In genomic region chr9:137069508-137070071, GRCh38 we compare ENCODE assay signal across 8 cellular contexts. TPM values are rescaled to one million over a fixed set of nuclear protein-coding genes. Genes with fewer than 3 reads are reported as not detected.
A peak's percentile ranks its signal among the peaks of the same experiment; 100 is the strongest.
DNase-seq lines count a peak whose midpoint lies in the region; ATAC-seq and TF ChIP-seq lines count a peak whose summit lies in the region.

No MANE protein-coding gene starts in this region.

- WGBS in aorta, 2 donors = 9% methylated on average over 37 to 48 of the region's 48 CpGs

- H3K36me3 Mint-ChIP-seq in MCF 10A (ENCODE audit: insufficient read depth, unreplicated experiment) (no peaks in the 10 kb centered on the region), osteocyte (ENCODE audit: unreplicated experiment) (no peaks in the 10 kb centered on the region)

- no peaks in the 10 kb centered on the region for H3K9me3 Mint-ChIP-seq in MCF 10A (ENCODE audit: unreplicated experiment)
- H3K9me3 Mint-ChIP-seq in osteocyte (ENCODE audit: unreplicated experiment) = no peaks in the 10 kb centered on the region

- no peaks in the 10 kb centered on the region for H3K9me3 ChIP-seq in aorta (ENCODE audit: control insufficient read depth, low read length)

- CTCF ChIA-PET in MCF 10A (lab: Yijun Ruan, JAX) = interaction anchor here (0.7 to 10.9 kb wide), 7 partner anchors 14 to 282 kb away, joined by 3 to 170 read pairs (median 6); partner anchors contain the start of genes ABCA2, FUT7 and NPDC1

- TF ChIP-seq CTCF in MCF 10A (IDR thresholded peaks at IDR 0.05; ENCODE audit: unreplicated experiment) (no peak), osteocyte (IDR thresholded peaks at IDR 0.05) (no peak)

- H3K27me3 ChIP-seq in aorta (ENCODE audit: control insufficient read depth in 1 of 2, insufficient read depth in 2 of 2, low read length in 1 of 2) = no peaks in the 10 kb centered on the region

- intact Hi-C loops in MCF 10A (cut with micrococcal nuclease) (no loop called here), aorta (cut with DNase I) (loop anchor here (10.0 kb wide), 1 partner anchor 285 kb away; no protein-coding TSS in a partner anchor)

- H3K27ac Mint-ChIP-seq in MCF 10A (ENCODE audit: low read depth, unreplicated experiment) (no peak overlapping the region), osteocyte (ENCODE audit: unreplicated experiment) (no peak overlapping the region)

- no peak overlapping the region for H3K4me3 ChIP-seq in aorta (ENCODE audit: low read length in 2 of 2)

- POLR2A ChIA-PET in MCF 10A (lab: Yijun Ruan, JAX) = interaction anchor here (0.7 to 3.3 kb wide), 6 partner anchors 9 to 22 kb away, joined by 4 to 22 read pairs (median 6); partner anchors contain the start of gene MAN1B1

- H3K4me3 Mint-ChIP-seq in MCF 10A (ENCODE audit: unreplicated experiment) (peak overlapping the region; percentile 72), osteocyte (ENCODE audit: unreplicated experiment) (peak overlapping the region; percentile 29)

- peak; percentile 35 for DNase-seq in NCI-H146 (lab: John Stamatoyannopoulos, UW)
- DNase-seq in NCI-H146 treated with DMSO at 0.1 percent for 48 hours (lab: John Stamatoyannopoulos, UW; ENCODE audit: unreplicated experiment) = no peak
- DNase-seq in MCF 10A (ENCODE audit: unreplicated experiment) = no peak
- no peak for DNase-seq in osteocyte (ENCODE audit: extremely low spot score, unreplicated experiment)
- DNase-seq in HK-2 (ENCODE audit: unreplicated experiment) = no peak
- no peak for DNase-seq in glomerular visceral epithelial cell (ENCODE audit: extremely low spot score)
- DNase-seq in aorta = no peak

- ATAC-seq in HG03442 (IDR thresholded peaks at IDR 0.05; ENCODE audit: unreplicated experiment) (peak; percentile 9), aorta (ENCODE audit: low FRiP score) (no peak)

- peaks cover 11% of the 10 kb centered on the region for H3K4me1 Mint-ChIP-seq in MCF 10A (ENCODE audit: insufficient read depth, unreplicated experiment)
- H3K4me1 Mint-ChIP-seq in osteocyte (ENCODE audit: unreplicated experiment) = peaks cover 12% of the 10 kb centered on the region

- no peaks in the 10 kb centered on the region for H3K4me1 ChIP-seq in aorta (ENCODE audit: control insufficient read depth in 1 of 2, insufficient read depth in 2 of 2, low read length in 2 of 2)

- H3K27me3 Mint-ChIP-seq in MCF 10A (ENCODE audit: insufficient read depth, unreplicated experiment) = no peaks in the 10 kb centered on the region
- no peaks in the 10 kb centered on the region for H3K27me3 Mint-ChIP-seq in osteocyte (ENCODE audit: unreplicated experiment)

- no TSS peak for BruUV-seq in MCF 10A (replicated peaks; lab: Mats Ljungman, UMichigan)

- no peak overlapping the region for H3K27ac ChIP-seq in aorta (ENCODE audit: low read depth in 1 of 2, low read length in 2 of 2)

- H3K36me3 ChIP-seq in aorta (ENCODE audit: control insufficient read depth in 1 of 2, insufficient read depth in 2 of 2, low read length in 1 of 2) = no peaks in the 10 kb centered on the region

RNA-seq across cellular contexts. Expression of gene SAPCD2, which starts 0.8 kb away (rescaled TPM):
- total RNA-seq in MCF 10A (2022) (5.7 and 15.7 TPM in 2 replicates), osteocyte (3.1 and 3.4 TPM in 2 replicates), aorta (under 1 TPM; 0.26 to 0.60 TPM)
- polyA plus RNA-seq in aorta = under 1 TPM in 1 of 2 donors, not detected in 1; 0.50 TPM

RNA-seq across cellular contexts. Expression of gene UAP1L1, which starts 7.7 kb away (rescaled TPM):
- total RNA-seq in MCF 10A (2022) = 1.0 and 3.7 TPM in 2 replicates
- total RNA-seq in osteocyte = 34.2 and 38.3 TPM in 2 replicates
- 10 to 100 TPM in 1 of 2 donors, 1 to 10 TPM in 1; 7.9 to 20.6 TPM for total RNA-seq in aorta
- 10 to 100 TPM in 1 of 2 donors, 1 to 10 TPM in 1; 4.1 to 13.2 TPM for polyA plus RNA-seq in aorta

RNA-seq across cellular contexts. Expression of gene ENTPD2, which starts 15.7 kb away (rescaled TPM):
- total RNA-seq in MCF 10A (2022) (13.4 and 31.5 TPM in 2 replicates), osteocyte (0.46 TPM in 1 of 2 replicates, not detected in the other), aorta (1 to 10 TPM in 1 of 2 donors, under 1 TPM in 1; 0.16 to 1.7 TPM)
- polyA plus RNA-seq in aorta = not detected

RNA-seq across cellular contexts. Expression of gene MAN1B1, which starts 17.2 kb away (rescaled TPM):
- total RNA-seq in MCF 10A (2022) = 46.5 and 49.1 TPM in 2 replicates
- 109 and 120 TPM in 2 replicates for total RNA-seq in osteocyte
- total RNA-seq in aorta = 10 to 100 TPM; 28.4 to 52.2 TPM
- 100 to 1,000 TPM in 1 of 2 donors, 10 to 100 TPM in 1; 21.2 to 104 TPM for polyA plus RNA-seq in aorta

RNA-seq across cellular contexts. Expression of gene NPDC1, which starts 23.6 kb away (rescaled TPM):
- total RNA-seq in MCF 10A (2022) (161 and 171 TPM in 2 replicates), osteocyte (84.4 and 91.0 TPM in 2 replicates), aorta (100 to 1,000 TPM in 1 of 2 donors, 10 to 100 TPM in 1; 99.3 to 217 TPM)
- polyA plus RNA-seq in aorta = 100 to 1,000 TPM in 1 of 2 donors, 10 to 100 TPM in 1; 26.5 to 190 TPM
